ENCODE assay signal across 12 cellular contexts in genomic region chr4:77142642-77143020, GRCh38.
"Had no signal": no experiment of that assay in that cellular context is flagged by ENCODE, and none has a peak within 500 bp of the region (broad histone marks: within the 10 kb centered on the region; RNA-seq: fewer than 3 reads in every experiment).

No MANE protein-coding gene starts in this region.

- H3K27me3 ChIP-seq: gastroesophageal sphincter, uterus had no signal

- H3K36me3 ChIP-seq: gastroesophageal sphincter, uterus had no signal

- DNase-seq: activated CD4-positive, alpha-beta T cell treated with anti-CD3 and anti-CD28 coated beads for 36 hours; activated CD8-positive, alpha-beta memory T cell treated with anti-CD3 and anti-CD28 coated beads, Interleukin-2, amount 50 U/mL, for 48 hours; activated CD8-positive, alpha-beta T cell treated with anti-CD3 and anti-CD28 coated beads, Interleukin-2, amount 10 ng/mL, durations not matched to agents 7 days and 5 days; activated naive CD4-positive, alpha-beta T cell treated with anti-CD3 and anti-CD28 coated beads for 36 hours; cortex of kidney; effector CD8-positive, alpha-beta T cell; hypothalamus; kidney glomerular epithelial cell; natural killer cell; T1000; uterus had no signal

- H3K27me3 Mint-ChIP-seq: activated CD4-positive, alpha-beta T cell treated with anti-CD3 and anti-CD28 coated beads for 36 hours had no signal

- H3K27ac ChIP-seq: gastroesophageal sphincter, uterus had no signal

- H3K9me3 ChIP-seq: gastroesophageal sphincter, uterus had no signal

- H3K9me3 Mint-ChIP-seq: activated naive CD4-positive, alpha-beta T cell treated with anti-CD3 and anti-CD28 coated beads for 36 hours; natural killer cell had no signal

- H3K4me1 ChIP-seq: gastroesophageal sphincter had no signal

- H3K4me3 ChIP-seq: gastroesophageal sphincter, uterus had no signal

- H3K36me3 Mint-ChIP-seq: natural killer cell had no signal

- H3K27ac Mint-ChIP-seq: activated CD4-positive, alpha-beta T cell treated with anti-CD3 and anti-CD28 coated beads for 36 hours; activated CD8-positive, alpha-beta T cell treated with anti-CD3 and anti-CD28 coated beads, Interleukin-2, amount 10 ng/mL, durations not matched to agents 7 days and 5 days; activated naive CD4-positive, alpha-beta T cell treated with anti-CD3 and anti-CD28 coated beads for 36 hours; natural killer cell had no signal

- H3K4me3 Mint-ChIP-seq: activated CD4-positive, alpha-beta T cell treated with anti-CD3 and anti-CD28 coated beads for 36 hours; activated CD8-positive, alpha-beta T cell treated with anti-CD3 and anti-CD28 coated beads, Interleukin-2, amount 10 ng/mL, durations not matched to agents 7 days and 5 days; activated naive CD4-positive, alpha-beta T cell treated with anti-CD3 and anti-CD28 coated beads for 36 hours; natural killer cell had no signal
